Comparison of ENCODE assay signal across 8 cellular contexts in genomic region chr10:50624154-50624865, GRCh38. TPM values are rescaled to one million over a fixed set of nuclear protein-coding genes. Genes with fewer than 3 reads are reported as not detected.
DNase-seq lines count a peak whose midpoint lies in the region; ATAC-seq and TF ChIP-seq lines count a peak whose summit lies in the region.

No MANE protein-coding gene starts in this region.

- H3K27ac ChIP-seq in left ventricle myocardium inferior (replicated peaks) (peak overlapping the region; percentile 99), prostate gland (peak overlapping the region; percentile 99)

- peaks cover 32 to 41% (median 34%) of the 10 kb centered on the region in 3 donors for H3K4me1 Mint-ChIP-seq in T-cell

- no peaks in the 10 kb centered on the region for H3K27me3 Mint-ChIP-seq in T-cell

- WGBS in prostate gland = 1% methylated on average over 56 of the region's 58 CpGs

- ATAC-seq in HG02763 (IDR thresholded peaks at IDR 0.05; ENCODE audit: unreplicated experiment) (peak; percentile 52), T-cell (replicated peaks in 1 of 4) (peak; percentile 70 to 75 (median 72))

- TF ChIP-seq POLR2A in prostate gland (IDR thresholded peaks at IDR 0.05) = peak; percentile 53

- peak overlapping the region; percentile 96 to 97 for H3K27ac Mint-ChIP-seq in T-cell

- POLR2A ChIA-PET in T-cell (lab: Charles Lee) = interaction anchor here in 1 of 2 donors (0.6 kb wide), 1 partner anchor 19 kb away, joined by 4 read pairs; no protein-coding TSS in a partner anchor

- CTCF ChIA-PET in T-cell (lab: Charles Lee) = interaction anchor here (0.9 to 1.7 kb wide), 5 partner anchors 13 to 111 kb away, joined by 3 to 5 read pairs (median 3); no protein-coding TSS in a partner anchor

- DNase-seq in GM12865 (ENCODE audit: low read depth) (peak; percentile 98), NCI-H128 (lab: John Stamatoyannopoulos, UW; ENCODE audit: unreplicated experiment) (peak; percentile 71), T-cell (peak; percentile 87 to 98 (median 93)), amniotic epithelial cell (ENCODE audit: low read depth) (peak; percentile 92), left ventricle myocardium inferior (peak; percentile 97), prostate gland (ENCODE audit: low spot score) (peak; percentile 92), ureter (ENCODE audit: low spot score) (peak; percentile 98)

- H3K4me3 ChIP-seq in GM12865 (ENCODE audit: low read depth, low read length) = peak overlapping the region; percentile 98
- peak overlapping the region; percentile 84 for H3K4me3 ChIP-seq in left ventricle myocardium inferior
- peak overlapping the region; percentile 80 to 81 for H3K4me3 ChIP-seq in prostate gland

- intact Hi-C loops in left ventricle myocardium inferior (cut with micrococcal nuclease) (loop anchor here (10.0 kb wide), 2 partner anchors 210 to 320 kb away; no protein-coding TSS in a partner anchor), prostate gland (cut with DNase I) (loop anchor here (2.0 to 5.0 kb wide), 2 partner anchors 62 to 202 kb away; no protein-coding TSS in a partner anchor)

- H3K27me3 ChIP-seq in left ventricle myocardium inferior (ENCODE audit: low read depth) (no peaks in the 10 kb centered on the region), prostate gland (replicated peaks; ENCODE audit: insufficient read depth) (no peaks in the 10 kb centered on the region)

- H3K9me3 Mint-ChIP-seq in T-cell = no peaks in the 10 kb centered on the region

- H3K4me1 ChIP-seq in left ventricle myocardium inferior = peaks cover 60% of the 10 kb centered on the region
- peaks cover 15% of the 10 kb centered on the region for H3K4me1 ChIP-seq in prostate gland (replicated peaks)

- no peaks in the 10 kb centered on the region for H3K36me3 ChIP-seq in left ventricle myocardium inferior
- no peaks in the 10 kb centered on the region for H3K36me3 ChIP-seq in prostate gland

- H3K36me3 Mint-ChIP-seq in T-cell = no peaks in the 10 kb centered on the region

- no peaks in the 10 kb centered on the region for H3K9me3 ChIP-seq in left ventricle myocardium inferior (replicated peaks)
- no peaks in the 10 kb centered on the region for H3K9me3 ChIP-seq in prostate gland

- H3K4me3 Mint-ChIP-seq in T-cell = peak overlapping the region; percentile 92 to 99 (median 99)

- TF ChIP-seq CTCF in GM12865 (IDR thresholded peaks at IDR 0.05; ENCODE audit: insufficient read depth, low read depth, low read length, missing control alignments) (no peak), left ventricle myocardium inferior (IDR thresholded peaks at IDR 0.05; ENCODE audit: borderline replicate concordance) (no peak), prostate gland (IDR thresholded peaks at IDR 0.05) (peak in 1 of 4 experiments; percentile 22)

RNA-seq across cellular contexts. Expression of gene SGMS1, which starts 0.6 kb away (rescaled TPM):
- 10 to 100 TPM; 28.4 to 39.7 (median 32.6) TPM for total RNA-seq in T-cell
- 18.6 TPM for total RNA-seq in left ventricle myocardium inferior
- 10 to 100 TPM; 67.0 to 68.2 TPM for total RNA-seq in prostate gland
- total RNA-seq in ureter = 78.8 TPM

Comparison
In these comparisons a context has a peak if more than half of its experiments do, and no peak if none do; other contexts are left out.
1. Peak in every context shown above with its lines: DNase-seq, ATAC-seq, H3K4me3 ChIP-seq and H3K27ac ChIP-seq.